Comparison of ENCODE assay signal across 1 cellular context in the genomic region with DNA sequence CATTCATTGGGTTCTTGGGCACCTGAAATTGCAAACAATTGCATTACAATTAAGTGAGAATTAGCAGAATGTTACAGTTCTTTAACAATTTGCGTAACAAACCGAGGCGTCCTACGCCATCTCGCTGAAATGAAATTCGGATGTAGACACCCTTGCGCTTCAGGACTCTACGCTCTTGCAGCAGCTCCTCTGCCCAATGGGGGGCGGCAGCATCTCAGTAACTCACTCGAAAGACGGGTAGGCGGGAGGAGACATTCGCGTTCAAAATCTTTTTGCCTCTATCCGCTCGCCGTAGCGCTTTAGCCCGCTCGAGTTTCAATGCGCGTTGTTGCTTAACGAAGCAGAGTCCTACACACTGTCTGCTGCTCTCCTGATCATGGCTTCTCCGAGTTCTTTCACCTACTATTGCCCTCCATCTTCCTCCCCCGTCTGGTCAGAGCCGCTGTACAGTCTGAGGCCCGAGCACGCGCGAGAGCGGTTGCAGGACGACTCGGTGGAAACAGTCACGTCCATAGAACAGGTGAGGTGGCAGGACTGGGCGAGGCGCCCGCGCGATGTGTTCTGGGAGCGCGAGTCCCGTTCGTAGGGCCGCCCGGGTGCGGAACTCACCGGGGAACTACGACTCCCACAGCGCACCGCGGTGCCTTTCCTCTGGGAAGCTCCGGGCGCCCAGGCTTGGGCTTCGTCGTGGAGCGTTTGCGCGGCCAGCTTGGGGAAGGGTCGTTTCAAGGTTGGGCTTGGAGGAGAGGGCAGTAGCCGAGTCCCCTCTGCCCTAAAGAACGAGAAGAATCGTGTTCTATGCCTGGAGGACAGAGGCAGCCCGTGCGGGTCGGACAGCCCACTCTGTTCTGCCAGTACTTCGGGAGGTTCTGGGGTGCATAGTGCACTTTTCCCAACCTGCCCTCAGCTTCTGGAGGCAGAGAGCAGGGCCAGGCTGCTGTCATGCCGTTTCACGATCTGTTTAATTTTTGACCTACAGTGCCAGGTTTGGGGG.
A peak's percentile ranks its signal among the peaks of the same experiment; 100 is the strongest.
TF ChIP-seq lines count a peak whose summit lies in the region.

A gene with protein sequence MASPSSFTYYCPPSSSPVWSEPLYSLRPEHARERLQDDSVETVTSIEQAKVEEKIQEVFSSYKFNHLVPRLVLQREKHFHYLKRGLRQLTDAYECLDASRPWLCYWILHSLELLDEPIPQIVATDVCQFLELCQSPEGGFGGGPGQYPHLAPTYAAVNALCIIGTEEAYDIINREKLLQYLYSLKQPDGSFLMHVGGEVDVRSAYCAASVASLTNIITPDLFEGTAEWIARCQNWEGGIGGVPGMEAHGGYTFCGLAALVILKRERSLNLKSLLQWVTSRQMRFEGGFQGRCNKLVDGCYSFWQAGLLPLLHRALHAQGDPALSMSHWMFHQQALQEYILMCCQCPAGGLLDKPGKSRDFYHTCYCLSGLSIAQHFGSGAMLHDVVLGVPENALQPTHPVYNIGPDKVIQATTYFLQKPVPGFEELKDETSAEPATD (plus strand): TSS at position 318 of the 994 bp plus-strand sequence. CDS start 59 bp downstream, at position 377.

TF ChIP-seq in GM12878, 131 proteins besides CTCF, POLR2A, EP300 and RAD21 (continued from another document and continues in another):
- TF ChIP-seq, protein P1, sequence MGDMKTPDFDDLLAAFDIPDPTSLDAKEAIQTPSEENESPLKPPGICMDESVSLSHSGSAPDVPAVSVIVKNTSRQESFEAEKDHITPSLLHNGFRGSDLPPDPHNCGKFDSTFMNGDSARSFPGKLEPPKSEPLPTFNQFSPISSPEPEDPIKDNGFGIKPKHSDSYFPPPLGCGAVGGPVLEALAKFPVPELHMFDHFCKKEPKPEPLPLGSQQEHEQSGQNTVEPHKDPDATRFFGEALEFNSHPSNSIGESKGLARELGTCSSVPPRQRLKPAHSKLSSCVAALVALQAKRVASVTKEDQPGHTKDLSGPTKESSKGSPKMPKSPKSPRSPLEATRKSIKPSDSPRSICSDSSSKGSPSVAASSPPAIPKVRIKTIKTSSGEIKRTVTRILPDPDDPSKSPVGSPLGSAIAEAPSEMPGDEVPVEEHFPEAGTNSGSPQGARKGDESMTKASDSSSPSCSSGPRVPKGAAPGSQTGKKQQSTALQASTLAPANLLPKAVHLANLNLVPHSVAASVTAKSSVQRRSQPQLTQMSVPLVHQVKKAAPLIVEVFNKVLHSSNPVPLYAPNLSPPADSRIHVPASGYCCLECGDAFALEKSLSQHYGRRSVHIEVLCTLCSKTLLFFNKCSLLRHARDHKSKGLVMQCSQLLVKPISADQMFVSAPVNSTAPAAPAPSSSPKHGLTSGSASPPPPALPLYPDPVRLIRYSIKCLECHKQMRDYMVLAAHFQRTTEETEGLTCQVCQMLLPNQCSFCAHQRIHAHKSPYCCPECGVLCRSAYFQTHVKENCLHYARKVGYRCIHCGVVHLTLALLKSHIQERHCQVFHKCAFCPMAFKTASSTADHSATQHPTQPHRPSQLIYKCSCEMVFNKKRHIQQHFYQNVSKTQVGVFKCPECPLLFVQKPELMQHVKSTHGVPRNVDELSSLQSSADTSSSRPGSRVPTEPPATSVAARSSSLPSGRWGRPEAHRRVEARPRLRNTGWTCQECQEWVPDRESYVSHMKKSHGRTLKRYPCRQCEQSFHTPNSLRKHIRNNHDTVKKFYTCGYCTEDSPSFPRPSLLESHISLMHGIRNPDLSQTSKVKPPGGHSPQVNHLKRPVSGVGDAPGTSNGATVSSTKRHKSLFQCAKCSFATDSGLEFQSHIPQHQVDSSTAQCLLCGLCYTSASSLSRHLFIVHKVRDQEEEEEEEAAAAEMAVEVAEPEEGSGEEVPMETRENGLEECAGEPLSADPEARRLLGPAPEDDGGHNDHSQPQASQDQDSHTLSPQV (IDR thresholded peaks at IDR 0.05): no peak
- TF ChIP-seq MYB (IDR thresholded peaks at IDR 0.05; ENCODE audit: borderline replicate concordance, low read depth, low read length) (no peak), RB1 (IDR thresholded peaks at IDR 0.05; ENCODE audit: borderline replicate concordance) (peak; percentile 93), HDGF (IDR thresholded peaks at IDR 0.05) (peak; percentile 84), ZBED1 (IDR thresholded peaks at IDR 0.05; ENCODE audit: borderline replicate concordance) (0 out of 2 replicates have a peak, but pooled peaks have one; percentile 46), KLF5 (IDR thresholded peaks at IDR 0.05; ENCODE audit: partially characterized antibody) (peak; percentile 83), ZNF24 (IDR thresholded peaks at IDR 0.05) (0 out of 2 replicates have a peak, but pooled peaks have one; percentile 30), MEF2B (IDR thresholded peaks at IDR 0.05; ENCODE audit: partially characterized antibody, poor library complexity, severe bottlenecking) (peak; percentile 29), FOXK2 (IDR thresholded peaks at IDR 0.05) (no peak; the same call in 1 of the 2 replicates), HDAC6 (IDR thresholded peaks at IDR 0.05; ENCODE audit: unreplicated experiment) (no peak), GATAD2B (conservative IDR thresholded peaks at IDR 0.05; ENCODE audit: low read depth) (0 out of 2 replicates have a peak, but pooled peaks have one; percentile 44), MYC (IDR thresholded peaks at IDR 0.05; ENCODE audit: insufficient read depth, insufficient read length, insufficient replicate concordance, low read length, severe bottlenecking) (no peak), CREM (IDR thresholded peaks at IDR 0.05; ENCODE audit: low read depth) (peak; percentile 69), TAF1 (IDR thresholded peaks at IDR 0.05; ENCODE audit: borderline replicate concordance, low read depth, low read length) (peak; percentile 52; the same call in 1 of the 2 replicates), SUZ12 (IDR thresholded peaks at IDR 0.05; ENCODE audit: unreplicated experiment) (no peak), ZNF274 (IDR thresholded peaks at IDR 0.05; ENCODE audit: insufficient read depth, insufficient read length) (no peak), NFXL1 (IDR thresholded peaks at IDR 0.05; ENCODE audit: borderline replicate concordance) (no peak), NR2C1 (IDR thresholded peaks at IDR 0.05) (no peak; the same call in 1 of the 2 replicates), NRF1 (conservative IDR thresholded peaks at IDR 0.05; ENCODE audit: low read depth, low read length) (0 out of 2 replicates have a peak, but pooled peaks have one; percentile 11), SRF (IDR thresholded peaks at IDR 0.05; ENCODE audit: low read depth in 2 of 2, low read length in 2 of 2) (no peak), SMC3 (IDR thresholded peaks at IDR 0.05; ENCODE audit: borderline replicate concordance, low read length) (peak; percentile 68), SMAD5 (IDR thresholded peaks at IDR 0.05; ENCODE audit: low read depth) (0 out of 2 replicates have a peak, but pooled peaks have one; percentile 61), CHD1 (IDR thresholded peaks at IDR 0.05; ENCODE audit: low read depth, low read length) (no peak)
- TF ChIP-seq, protein P2, sequence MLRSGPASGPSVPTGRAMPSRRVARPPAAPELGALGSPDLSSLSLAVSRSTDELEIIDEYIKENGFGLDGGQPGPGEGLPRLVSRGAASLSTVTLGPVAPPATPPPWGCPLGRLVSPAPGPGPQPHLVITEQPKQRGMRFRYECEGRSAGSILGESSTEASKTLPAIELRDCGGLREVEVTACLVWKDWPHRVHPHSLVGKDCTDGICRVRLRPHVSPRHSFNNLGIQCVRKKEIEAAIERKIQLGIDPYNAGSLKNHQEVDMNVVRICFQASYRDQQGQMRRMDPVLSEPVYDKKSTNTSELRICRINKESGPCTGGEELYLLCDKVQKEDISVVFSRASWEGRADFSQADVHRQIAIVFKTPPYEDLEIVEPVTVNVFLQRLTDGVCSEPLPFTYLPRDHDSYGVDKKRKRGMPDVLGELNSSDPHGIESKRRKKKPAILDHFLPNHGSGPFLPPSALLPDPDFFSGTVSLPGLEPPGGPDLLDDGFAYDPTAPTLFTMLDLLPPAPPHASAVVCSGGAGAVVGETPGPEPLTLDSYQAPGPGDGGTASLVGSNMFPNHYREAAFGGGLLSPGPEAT (IDR thresholded peaks at IDR 0.05; ENCODE audit: low read depth): peak; percentile 95
- TF ChIP-seq, protein P3, sequence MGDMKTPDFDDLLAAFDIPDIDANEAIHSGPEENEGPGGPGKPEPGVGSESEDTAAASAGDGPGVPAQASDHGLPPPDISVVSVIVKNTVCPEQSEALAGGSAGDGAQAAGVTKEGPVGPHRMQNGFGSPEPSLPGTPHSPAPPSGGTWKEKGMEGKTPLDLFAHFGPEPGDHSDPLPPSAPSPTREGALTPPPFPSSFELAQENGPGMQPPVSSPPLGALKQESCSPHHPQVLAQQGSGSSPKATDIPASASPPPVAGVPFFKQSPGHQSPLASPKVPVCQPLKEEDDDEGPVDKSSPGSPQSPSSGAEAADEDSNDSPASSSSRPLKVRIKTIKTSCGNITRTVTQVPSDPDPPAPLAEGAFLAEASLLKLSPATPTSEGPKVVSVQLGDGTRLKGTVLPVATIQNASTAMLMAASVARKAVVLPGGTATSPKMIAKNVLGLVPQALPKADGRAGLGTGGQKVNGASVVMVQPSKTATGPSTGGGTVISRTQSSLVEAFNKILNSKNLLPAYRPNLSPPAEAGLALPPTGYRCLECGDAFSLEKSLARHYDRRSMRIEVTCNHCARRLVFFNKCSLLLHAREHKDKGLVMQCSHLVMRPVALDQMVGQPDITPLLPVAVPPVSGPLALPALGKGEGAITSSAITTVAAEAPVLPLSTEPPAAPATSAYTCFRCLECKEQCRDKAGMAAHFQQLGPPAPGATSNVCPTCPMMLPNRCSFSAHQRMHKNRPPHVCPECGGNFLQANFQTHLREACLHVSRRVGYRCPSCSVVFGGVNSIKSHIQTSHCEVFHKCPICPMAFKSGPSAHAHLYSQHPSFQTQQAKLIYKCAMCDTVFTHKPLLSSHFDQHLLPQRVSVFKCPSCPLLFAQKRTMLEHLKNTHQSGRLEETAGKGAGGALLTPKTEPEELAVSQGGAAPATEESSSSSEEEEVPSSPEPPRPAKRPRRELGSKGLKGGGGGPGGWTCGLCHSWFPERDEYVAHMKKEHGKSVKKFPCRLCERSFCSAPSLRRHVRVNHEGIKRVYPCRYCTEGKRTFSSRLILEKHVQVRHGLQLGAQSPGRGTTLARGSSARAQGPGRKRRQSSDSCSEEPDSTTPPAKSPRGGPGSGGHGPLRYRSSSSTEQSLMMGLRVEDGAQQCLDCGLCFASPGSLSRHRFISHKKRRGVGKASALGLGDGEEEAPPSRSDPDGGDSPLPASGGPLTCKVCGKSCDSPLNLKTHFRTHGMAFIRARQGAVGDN (IDR thresholded peaks at IDR 0.05): no peak
- TF ChIP-seq, protein P4, sequence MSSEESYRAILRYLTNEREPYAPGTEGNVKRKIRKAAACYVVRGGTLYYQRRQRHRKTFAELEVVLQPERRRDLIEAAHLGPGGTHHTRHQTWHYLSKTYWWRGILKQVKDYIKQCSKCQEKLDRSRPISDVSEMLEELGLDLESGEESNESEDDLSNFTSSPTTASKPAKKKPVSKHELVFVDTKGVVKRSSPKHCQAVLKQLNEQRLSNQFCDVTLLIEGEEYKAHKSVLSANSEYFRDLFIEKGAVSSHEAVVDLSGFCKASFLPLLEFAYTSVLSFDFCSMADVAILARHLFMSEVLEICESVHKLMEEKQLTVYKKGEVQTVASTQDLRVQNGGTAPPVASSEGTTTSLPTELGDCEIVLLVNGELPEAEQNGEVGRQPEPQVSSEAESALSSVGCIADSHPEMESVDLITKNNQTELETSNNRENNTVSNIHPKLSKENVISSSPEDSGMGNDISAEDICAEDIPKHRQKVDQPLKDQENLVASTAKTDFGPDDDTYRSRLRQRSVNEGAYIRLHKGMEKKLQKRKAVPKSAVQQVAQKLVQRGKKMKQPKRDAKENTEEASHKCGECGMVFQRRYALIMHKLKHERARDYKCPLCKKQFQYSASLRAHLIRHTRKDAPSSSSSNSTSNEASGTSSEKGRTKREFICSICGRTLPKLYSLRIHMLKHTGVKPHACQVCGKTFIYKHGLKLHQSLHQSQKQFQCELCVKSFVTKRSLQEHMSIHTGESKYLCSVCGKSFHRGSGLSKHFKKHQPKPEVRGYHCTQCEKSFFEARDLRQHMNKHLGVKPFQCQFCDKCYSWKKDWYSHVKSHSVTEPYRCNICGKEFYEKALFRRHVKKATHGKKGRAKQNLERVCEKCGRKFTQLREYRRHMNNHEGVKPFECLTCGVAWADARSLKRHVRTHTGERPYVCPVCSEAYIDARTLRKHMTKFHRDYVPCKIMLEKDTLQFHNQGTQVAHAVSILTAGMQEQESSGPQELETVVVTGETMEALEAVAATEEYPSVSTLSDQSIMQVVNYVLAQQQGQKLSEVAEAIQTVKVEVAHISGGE (CRISPR knock-in tag; IDR thresholded peaks at IDR 0.05): no peak
- TF ChIP-seq, protein P5, sequence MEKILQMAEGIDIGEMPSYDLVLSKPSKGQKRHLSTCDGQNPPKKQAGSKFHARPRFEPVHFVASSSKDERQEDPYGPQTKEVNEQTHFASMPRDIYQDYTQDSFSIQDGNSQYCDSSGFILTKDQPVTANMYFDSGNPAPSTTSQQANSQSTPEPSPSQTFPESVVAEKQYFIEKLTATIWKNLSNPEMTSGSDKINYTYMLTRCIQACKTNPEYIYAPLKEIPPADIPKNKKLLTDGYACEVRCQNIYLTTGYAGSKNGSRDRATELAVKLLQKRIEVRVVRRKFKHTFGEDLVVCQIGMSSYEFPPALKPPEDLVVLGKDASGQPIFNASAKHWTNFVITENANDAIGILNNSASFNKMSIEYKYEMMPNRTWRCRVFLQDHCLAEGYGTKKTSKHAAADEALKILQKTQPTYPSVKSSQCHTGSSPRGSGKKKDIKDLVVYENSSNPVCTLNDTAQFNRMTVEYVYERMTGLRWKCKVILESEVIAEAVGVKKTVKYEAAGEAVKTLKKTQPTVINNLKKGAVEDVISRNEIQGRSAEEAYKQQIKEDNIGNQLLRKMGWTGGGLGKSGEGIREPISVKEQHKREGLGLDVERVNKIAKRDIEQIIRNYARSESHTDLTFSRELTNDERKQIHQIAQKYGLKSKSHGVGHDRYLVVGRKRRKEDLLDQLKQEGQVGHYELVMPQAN (conservative IDR thresholded peaks at IDR 0.05): peak; percentile 98
- TF ChIP-seq, protein P6, sequence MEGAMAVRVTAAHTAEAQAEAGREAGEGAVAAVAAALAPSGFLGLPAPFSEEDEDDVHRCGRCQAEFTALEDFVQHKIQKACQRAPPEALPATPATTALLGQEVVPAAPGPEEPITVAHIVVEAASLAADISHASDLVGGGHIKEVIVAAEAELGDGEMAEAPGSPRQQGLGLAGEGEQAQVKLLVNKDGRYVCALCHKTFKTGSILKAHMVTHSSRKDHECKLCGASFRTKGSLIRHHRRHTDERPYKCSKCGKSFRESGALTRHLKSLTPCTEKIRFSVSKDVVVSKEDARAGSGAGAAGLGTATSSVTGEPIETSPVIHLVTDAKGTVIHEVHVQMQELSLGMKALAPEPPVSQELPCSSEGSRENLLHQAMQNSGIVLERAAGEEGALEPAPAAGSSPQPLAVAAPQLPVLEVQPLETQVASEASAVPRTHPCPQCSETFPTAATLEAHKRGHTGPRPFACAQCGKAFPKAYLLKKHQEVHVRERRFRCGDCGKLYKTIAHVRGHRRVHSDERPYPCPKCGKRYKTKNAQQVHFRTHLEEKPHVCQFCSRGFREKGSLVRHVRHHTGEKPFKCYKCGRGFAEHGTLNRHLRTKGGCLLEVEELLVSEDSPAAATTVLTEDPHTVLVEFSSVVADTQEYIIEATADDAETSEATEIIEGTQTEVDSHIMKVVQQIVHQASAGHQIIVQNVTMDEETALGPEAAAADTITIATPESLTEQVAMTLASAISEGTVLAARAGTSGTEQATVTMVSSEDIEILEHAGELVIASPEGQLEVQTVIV (IDR thresholded peaks at IDR 0.05; ENCODE audit: borderline replicate concordance, partially characterized antibody): peak; percentile 58
